Comparison of ENCODE assay signal across 31 cellular contexts in the genomic region with DNA sequence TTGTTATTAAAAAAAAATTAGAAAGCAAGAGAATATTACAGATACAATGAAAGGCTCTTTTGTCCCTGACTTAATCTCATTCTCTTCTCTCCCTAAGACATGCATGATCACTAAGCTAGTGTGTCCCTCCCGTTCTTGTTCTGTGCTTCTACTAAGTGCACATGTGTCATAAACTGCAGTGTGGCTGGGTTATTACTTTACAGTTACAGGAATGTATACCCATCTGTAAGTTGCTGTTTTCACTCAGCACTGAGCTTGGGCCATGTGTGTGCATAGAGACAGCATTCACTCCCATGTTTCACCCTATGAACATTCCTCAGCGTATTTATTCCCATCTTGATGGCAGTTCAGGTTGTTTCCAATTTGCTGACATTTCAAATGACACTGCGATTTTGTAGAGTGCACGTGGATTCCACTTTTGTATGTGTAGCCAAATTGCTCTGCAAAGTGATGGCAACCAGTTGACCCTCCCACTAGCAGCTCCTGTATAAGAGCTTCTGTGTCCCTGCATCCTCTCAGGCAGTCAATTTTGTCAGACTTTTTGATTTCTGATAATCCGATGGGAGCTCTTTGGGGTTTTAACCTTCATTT.
DNase-seq lines count a peak whose midpoint lies in the region; ATAC-seq, FAIRE-seq and TF ChIP-seq lines count a peak whose summit lies in the region.
"Had no signal": no experiment of that assay in that cellular context is flagged by ENCODE, and none has a peak within 500 bp of the region (broad histone marks: within the 10 kb centered on the region; RNA-seq: fewer than 3 reads in every experiment).

No MANE protein-coding gene starts in this region.

- DNase-seq in GM12891 (ENCODE audit: insufficient read length, low spot score), result no peak
- DNase-seq in Panc1 (ENCODE audit: low read depth, low spot score), result no peak
- no peak for DNase-seq in mucosa of descending colon
- no peak for DNase-seq in NCI-H1092 treated with DMSO at 0.1 percent for 48 hours (lab: John Stamatoyannopoulos, UW)
- no peak for DNase-seq in T-helper 2 cell treated with Interferon-gamma antibody and Interleukin-4, amounts not matched to agents 5 μg/mL and 100 μg/mL, for 36 hours (ENCODE audit: low spot score)
- no peak for DNase-seq in T1000 (lab: John Stamatoyannopoulos, UW)
- DNase-seq in NCI-H187 treated with DMSO at 0.1 percent for 48 hours (lab: John Stamatoyannopoulos, UW), result no peak
- DNase-seq: activated CD4-positive, alpha-beta T cell treated with anti-CD3 and anti-CD28 coated beads for 4 hours; activated gamma-delta T cell; activated naive CD8-positive, alpha-beta T cell treated with anti-CD3 and anti-CD28 coated beads, Interleukin-2, amount 10 ng/mL, durations not matched to agents 7 days and 5 days; activated T-cell treated with anti-CD3 and anti-CD28 coated beads for 4 hours; CD4-positive, alpha-beta T cell; effector memory CD4-positive, alpha-beta T cell; foreskin fibroblast; HCEC 1CT; heart left ventricle; MG63; NCI-H1694 treated with DMSO at 0.1 percent for 48 hours; NCI-H526; stimulated activated CD4-positive, alpha-beta T cell treated with anti-CD3 and anti-CD28 coated beads, Interleukin-12 subunit alpha, Interleukin-12 subunit beta, amount 100 ng/mL, for 4 hours; stimulated activated CD4-positive, alpha-beta T cell treated with anti-CD3 and anti-CD28 coated beads, Interleukin-4, amount 100 ng/mL, for 24 hours had no signal

- peak; percentile 58; the same call in 1 of the 2 replicates for ATAC-seq in Panc1
- ATAC-seq in mucosa of descending colon, result peak; percentile 36
- ATAC-seq: heart left ventricle; sciatic nerve; stimulated activated effector memory CD8-positive, alpha-beta T cell treated with anti-CD3 and anti-CD28 coated beads, Interleukin-12 subunit alpha, Interleukin-12 subunit beta, amount 100 ng/mL, for 72 hours had no signal

- H3K9me2 ChIP-seq in Loucy (replicated peaks; ENCODE audit: low read depth, low read length), result no peaks in the 10 kb centered on the region

- H3K27ac ChIP-seq in Panc1 (ENCODE audit: low read length), result peak overlapping the region; percentile 79; the same call in 1 of the 2 replicates
- H3K27ac ChIP-seq: ascending aorta, cardiac muscle cell, coronary artery, heart left ventricle, SJSA1, suprapubic skin had no signal

- H3K9me3 Mint-ChIP-seq in T-helper 2 cell treated with Interferon-gamma antibody and Interleukin-4, amounts not matched to agents 5 μg/mL and 100 μg/mL, for 36 hours, result peaks cover 5% of the 10 kb centered on the region
- H3K9me3 Mint-ChIP-seq: stimulated activated effector memory CD8-positive, alpha-beta T cell treated with anti-CD3 and anti-CD28 coated beads, Interleukin-12 subunit alpha, Interleukin-12 subunit beta, amount 100 ng/mL, for 72 hours had no signal

- no peak overlapping the region for H3K9ac ChIP-seq in Loucy (ENCODE audit: low read depth, low read length, poor library complexity, severe bottlenecking)

- no peaks in the 10 kb centered on the region for H3K9me3 ChIP-seq in Loucy (ENCODE audit: insufficient read depth, low read depth, low read length)
- peaks cover 4% of the 10 kb centered on the region; the same call in 1 of the 2 replicates for H3K9me3 ChIP-seq in Panc1 (ENCODE audit: control insufficient read depth, insufficient read depth, low read depth, low read length)
- no peaks in the 10 kb centered on the region for H3K9me3 ChIP-seq in mucosa of descending colon
- H3K9me3 ChIP-seq: ascending aorta, MG63, suprapubic skin had no signal

- peaks cover 2% of the 10 kb centered on the region for H3K36me3 Mint-ChIP-seq in T-helper 2 cell treated with Interferon-gamma antibody and Interleukin-4, amounts not matched to agents 5 μg/mL and 100 μg/mL, for 36 hours (ENCODE audit: low read depth)
- H3K36me3 Mint-ChIP-seq: stimulated activated effector memory CD8-positive, alpha-beta T cell treated with anti-CD3 and anti-CD28 coated beads, Interleukin-12 subunit alpha, Interleukin-12 subunit beta, amount 100 ng/mL, for 72 hours had no signal

- H3K27me3 ChIP-seq in Loucy (ENCODE audit: insufficient read depth, low read length, poor library complexity, severe bottlenecking), result no peaks in the 10 kb centered on the region
- no peaks in the 10 kb centered on the region for H3K27me3 ChIP-seq in Panc1 (ENCODE audit: control insufficient read depth, insufficient read depth, low read length)
- H3K27me3 ChIP-seq: ascending aorta, heart left ventricle, MG63, SJSA1, suprapubic skin had no signal

- no peaks in the 10 kb centered on the region for H4K20me1 ChIP-seq in Loucy (ENCODE audit: insufficient read depth, low read length, poor library complexity, severe bottlenecking)

- peak overlapping the region; percentile 11; the same call in 1 of the 2 replicates for H2AFZ ChIP-seq in Loucy (ENCODE audit: low read length)

- H3K4me1 Mint-ChIP-seq in T-helper 2 cell treated with Interferon-gamma antibody and Interleukin-4, amounts not matched to agents 5 μg/mL and 100 μg/mL, for 36 hours (ENCODE audit: low read depth), result peaks cover 2% of the 10 kb centered on the region
- H3K4me1 Mint-ChIP-seq: activated naive CD8-positive, alpha-beta T cell treated with anti-CD3 and anti-CD28 coated beads, Interleukin-2, amount 10 ng/mL, durations not matched to agents 7 days and 5 days had no signal

- CTCF ChIA-PET in Panc1 (lab: Charles Lee), result no interaction called here

- no peaks in the 10 kb centered on the region for H3K79me2 ChIP-seq in Loucy (ENCODE audit: insufficient read depth, low read length)

- H3K36me3 ChIP-seq in Loucy (ENCODE audit: insufficient read depth, low read length) (no peaks in the 10 kb centered on the region), Panc1 (ENCODE audit: control insufficient read depth, insufficient read depth, low read length) (no peaks in the 10 kb centered on the region), mucosa of descending colon (ENCODE audit: low read depth) (no peaks in the 10 kb centered on the region)
- H3K36me3 ChIP-seq: ascending aorta, cardiac muscle cell, heart left ventricle, MG63, SJSA1, suprapubic skin had no signal

- no TSS peak for BruUV-seq in Panc1 (replicated peaks; lab: Mats Ljungman, UMichigan)

- H3K4me3 ChIP-seq in Loucy (ENCODE audit: low read length, poor library complexity, severe bottlenecking), result no peak overlapping the region
- no peak overlapping the region for H3K4me3 ChIP-seq in Panc1 (ENCODE audit: low read depth in 2 of 2, low read length in 2 of 2)
- no peak overlapping the region for H3K4me3 ChIP-seq in mucosa of descending colon
- H3K4me3 ChIP-seq: ascending aorta, cardiac muscle cell, coronary artery, heart left ventricle, MG63, SJSA1, suprapubic skin had no signal

- no peak overlapping the region for H3K27ac Mint-ChIP-seq in T-helper 2 cell treated with Interferon-gamma antibody and Interleukin-4, amounts not matched to agents 5 μg/mL and 100 μg/mL, for 36 hours
- H3K27ac Mint-ChIP-seq: activated naive CD8-positive, alpha-beta T cell treated with anti-CD3 and anti-CD28 coated beads, Interleukin-2, amount 10 ng/mL, durations not matched to agents 7 days and 5 days; CD4-positive, alpha-beta T cell; progenitor cell of endocrine pancreas; stimulated activated effector memory CD8-positive, alpha-beta T cell treated with anti-CD3 and anti-CD28 coated beads, Interleukin-12 subunit alpha, Interleukin-12 subunit beta, amount 100 ng/mL, for 72 hours had no signal

- POLR2A ChIA-PET in Panc1 (lab: Charles Lee), result no interaction called here

- H3K27me3 Mint-ChIP-seq in T-helper 2 cell treated with Interferon-gamma antibody and Interleukin-4, amounts not matched to agents 5 μg/mL and 100 μg/mL, for 36 hours (ENCODE audit: low read depth), result peaks cover 12% of the 10 kb centered on the region
- H3K27me3 Mint-ChIP-seq: CD4-positive, alpha-beta T cell; progenitor cell of endocrine pancreas had no signal

- H3K4me2 ChIP-seq in Loucy (ENCODE audit: low read depth, low read length, poor library complexity, severe bottlenecking), result no peak overlapping the region

- no peak for TF ChIP-seq POLR2A in GM12891 (IDR thresholded peaks at IDR 0.05; ENCODE audit: low read depth, low read length)

- H3K4me1 ChIP-seq in Loucy (ENCODE audit: insufficient read depth, low read length, poor library complexity, severe bottlenecking) (peaks cover 12% of the 10 kb centered on the region), Panc1 (ENCODE audit: control insufficient read depth, insufficient read depth, low read length) (peaks cover 9% of the 10 kb centered on the region; the same call in 1 of the 2 replicates), mucosa of descending colon (ENCODE audit: low read depth) (no peaks in the 10 kb centered on the region)
- H3K4me1 ChIP-seq: ascending aorta had no signal

- in situ Hi-C loops in Panc1 (cut with HindIII; ENCODE audit: low pct_unique_long_range_greater_than_20kb, low sequenced_read_pairs), result no loop called here

- no peaks in the 10 kb centered on the region for H3F3A ChIP-seq in Loucy (ENCODE audit: low read depth)

- peak; percentile 68 for FAIRE-seq in GM12891 (lab: Jason Lieb, UNC)
- FAIRE-seq: urothelium cell line had no signal

- intact Hi-C loops in Panc1 (cut with micrococcal nuclease; ENCODE audit: unreplicated experiment) (loop anchor here (10.0 kb wide), 1 partner anchor 145 kb away; the partner anchor contains the start of gene UBE2E1), mucosa of descending colon (cut with DNase I, micrococcal nuclease) (no loop called here)

- no peak overlapping the region for H3K4me3 Mint-ChIP-seq in T-helper 2 cell treated with Interferon-gamma antibody and Interleukin-4, amounts not matched to agents 5 μg/mL and 100 μg/mL, for 36 hours
- H3K4me3 Mint-ChIP-seq: activated naive CD8-positive, alpha-beta T cell treated with anti-CD3 and anti-CD28 coated beads, Interleukin-2, amount 10 ng/mL, durations not matched to agents 7 days and 5 days; CD4-positive, alpha-beta T cell; stimulated activated effector memory CD8-positive, alpha-beta T cell treated with anti-CD3 and anti-CD28 coated beads, Interleukin-12 subunit alpha, Interleukin-12 subunit beta, amount 100 ng/mL, for 72 hours had no signal

- TF ChIP-seq CTCF in Loucy (conservative IDR thresholded peaks at IDR 0.05; ENCODE audit: low read length) (no peak), Panc1 (IDR thresholded peaks at IDR 0.05) (no peak), mucosa of descending colon (IDR thresholded peaks at IDR 0.05) (no peak)

TF ChIP-seq in GM12891, 5 proteins besides CTCF, POLR2A, EP300 and RAD21:
- TF ChIP-seq TAF1 (IDR thresholded peaks at IDR 0.05; ENCODE audit: low read depth, low read length) (no peak), POU2F2 (IDR thresholded peaks at IDR 0.05; ENCODE audit: low read depth, low read length) (no peak), PAX5 (IDR thresholded peaks at IDR 0.05; ENCODE audit: insufficient read depth, low read length, severe bottlenecking) (no peak), POLR2AphosphoS5 (IDR thresholded peaks at IDR 0.05; ENCODE audit: low read depth, low read length) (no peak), SPI1 (IDR thresholded peaks at IDR 0.05; ENCODE audit: low read depth, low read length) (no peak)
